In genomic region chr2:221203138-221203537, GRCh38 we compare ENCODE assay signal across 11 cellular contexts.
DNase-seq lines count a peak whose midpoint lies in the region; ATAC-seq and TF ChIP-seq lines count a peak whose summit lies in the region.
"Had no signal": no experiment of that assay in that cellular context is flagged by ENCODE, and none has a peak within 500 bp of the region (broad histone marks: within the 10 kb centered on the region; RNA-seq: fewer than 3 reads in every experiment).

No MANE protein-coding gene starts in this region.

- H3K4me2 ChIP-seq in BLaER1 = peak overlapping the region; percentile 60
- H3K4me2 ChIP-seq: GM23338 had no signal

- H3K4me1 ChIP-seq in BLaER1 = peaks cover 18% of the 10 kb centered on the region
- H3K4me1 ChIP-seq in suprapubic skin = no peaks in the 10 kb centered on the region
- H3K4me1 ChIP-seq in BE2C = no peaks in the 10 kb centered on the region

- H3K27me3 ChIP-seq in BLaER1 (no peaks in the 10 kb centered on the region), suprapubic skin (no peaks in the 10 kb centered on the region), BE2C (no peaks in the 10 kb centered on the region)

- TF ChIP-seq CTCF in suprapubic skin (IDR thresholded peaks at IDR 0.05) (no peak), BE2C (IDR thresholded peaks at IDR 0.05; ENCODE audit: low read depth, low read length) (no peak)

- H4K20me1 ChIP-seq in BLaER1 = no peaks in the 10 kb centered on the region

- ATAC-seq in GM19023 (IDR thresholded peaks at IDR 0.05; ENCODE audit: unreplicated experiment) (peak; percentile 79), HG02678 (IDR thresholded peaks at IDR 0.05; ENCODE audit: unreplicated experiment) (peak; percentile 89), HG03565 (IDR thresholded peaks at IDR 0.05; ENCODE audit: unreplicated experiment) (peak; percentile 76)
- ATAC-seq: GM23338 had no signal

- TF ChIP-seq EP300 in suprapubic skin (IDR thresholded peaks at IDR 0.05) = no peak

- no peak for DNase-seq in HT-29 (ENCODE audit: low spot score)
- no peak for DNase-seq in suprapubic skin (ENCODE audit: low spot score in 2 of 2)
- DNase-seq in BE2C = no peak
- no peak for DNase-seq in activated naive CD4-positive, alpha-beta T cell treated with anti-CD3 and anti-CD28 coated beads, Interleukin-2, amount 50 U/mL, for 16 hours
- DNase-seq: activated CD8-positive, alpha-beta memory T cell treated with anti-CD3 and anti-CD28 coated beads, Interleukin-2, amount 50 U/mL, for 4 hours; stimulated activated CD4-positive, alpha-beta T cell treated with anti-CD3 and anti-CD28 coated beads, Interleukin-2, amount 100 ng/mL, for 24 hours had no signal

- H3K4me3 ChIP-seq in BLaER1 = no peak overlapping the region
- no peak overlapping the region for H3K4me3 ChIP-seq in suprapubic skin
- no peak overlapping the region for H3K4me3 ChIP-seq in BE2C (ENCODE audit: low read depth, low read length)
- H3K4me3 ChIP-seq: GM23338 had no signal

- WGBS in suprapubic skin = 92% methylated on average over 2 of the region's 2 CpGs

- H3K27ac ChIP-seq in BLaER1 (0 out of 2 replicates have a peak overlapping the region, but pooled peaks have one; percentile 24), suprapubic skin (no peak overlapping the region)

- no peaks in the 10 kb centered on the region for H3K36me3 ChIP-seq in BLaER1
- H3K36me3 ChIP-seq in suprapubic skin = no peaks in the 10 kb centered on the region
- no peaks in the 10 kb centered on the region for H3K36me3 ChIP-seq in BE2C

- TF ChIP-seq POLR2A in suprapubic skin (IDR thresholded peaks at IDR 0.05) = no peak

- H3K9me3 ChIP-seq in BLaER1 = no peaks in the 10 kb centered on the region
- H3K9me3 ChIP-seq in suprapubic skin = no peaks in the 10 kb centered on the region
- no peaks in the 10 kb centered on the region for H3K9me3 ChIP-seq in BE2C

- no peak overlapping the region for H3K9ac ChIP-seq in BLaER1
